In genomic region chr5:170811719-170812118, GRCh38 we compare ENCODE assay signal across 32 cellular contexts. TPM values are rescaled to one million over a fixed set of nuclear protein-coding genes. Genes with fewer than 3 reads are reported as not detected.
"Had no signal": no experiment of that assay in that cellular context is flagged by ENCODE, and none has a peak within 500 bp of the region (broad histone marks: within the 10 kb centered on the region; RNA-seq: fewer than 3 reads in every experiment).

No MANE protein-coding gene starts in this region.

- H3K4me2 ChIP-seq: neural progenitor cell, smooth muscle cell had no signal

- H3K27ac ChIP-seq: neural progenitor cell, ovary, parathyroid adenoma, psoas muscle, skin epidermis, spleen, suprapubic skin, testis, tibial artery, transverse colon, upper lobe of right lung, uterus had no signal

- H3K27ac Mint-ChIP-seq: natural killer cell; nephron; neural progenitor cell; progenitor cell of endocrine pancreas; stimulated activated memory B cell treated with anti-CD40 and anti-IgM and Interleukin-4, amounts not matched to agents 10 μg/mL and 1 μg/mL and 100 μg/mL, for 72 hours; stimulated activated naive CD8-positive, alpha-beta T cell treated with anti-CD3 and anti-CD28 coated beads, Interleukin-15, amount 100 ng/mL, for 72 hours; type B pancreatic cell had no signal

- H3K79me2 ChIP-seq: parathyroid adenoma had no signal

- ATAC-seq: natural killer cell; psoas muscle; right cardiac atrium; sciatic nerve; stimulated activated memory B cell treated with anti-CD40 and anti-IgM and Interleukin-4, amounts not matched to agents 10 μg/mL and 1 μg/mL and 100 μg/mL, for 72 hours; stimulated activated naive CD8-positive, alpha-beta T cell treated with anti-CD3 and anti-CD28 coated beads, Interleukin-15, amount 100 ng/mL, for 72 hours; stimulated activated naive CD8-positive, alpha-beta T cell treated with anti-CD3 and anti-CD28 coated beads, Interleukin-15, Interleukin-2, amounts not matched to agents 100 U/mL and 50 U/mL, for 24 hours; upper lobe of right lung had no signal

- H3K36me3 Mint-ChIP-seq: natural killer cell; neural progenitor cell; stimulated activated memory B cell treated with anti-CD40 and anti-IgM and Interleukin-4, amounts not matched to agents 10 μg/mL and 1 μg/mL and 100 μg/mL, for 72 hours; type B pancreatic cell had no signal

- H3K36me3 ChIP-seq: neural progenitor cell, ovary, spleen, suprapubic skin, tibial artery, transverse colon, upper lobe of right lung, uterus had no signal

- H3K9me3 ChIP-seq: ovary, psoas muscle, spleen, suprapubic skin, testis, tibial artery, transverse colon, upper lobe of right lung, uterus had no signal

- H3K4me1 ChIP-seq: neural progenitor cell, parathyroid adenoma, psoas muscle, spleen, suprapubic skin, testis, tibial artery, transverse colon, upper lobe of right lung, uterus had no signal

- H3K4me1 Mint-ChIP-seq: natural killer cell; nephron; neural progenitor cell; stimulated activated memory B cell treated with anti-CD40 and anti-IgM and Interleukin-4, amounts not matched to agents 10 μg/mL and 1 μg/mL and 100 μg/mL, for 72 hours; stimulated activated naive CD8-positive, alpha-beta T cell treated with anti-CD3 and anti-CD28 coated beads, Interleukin-15, amount 100 ng/mL, for 72 hours had no signal

- H2AFZ ChIP-seq: neural progenitor cell, parathyroid adenoma had no signal

- H3K4me3 Mint-ChIP-seq: natural killer cell; nephron; neural progenitor cell; stimulated activated memory B cell treated with anti-CD40 and anti-IgM and Interleukin-4, amounts not matched to agents 10 μg/mL and 1 μg/mL and 100 μg/mL, for 72 hours; stimulated activated naive CD8-positive, alpha-beta T cell treated with anti-CD3 and anti-CD28 coated beads, Interleukin-15, amount 100 ng/mL, for 72 hours; type B pancreatic cell had no signal

- H3K27me3 ChIP-seq: neural progenitor cell, ovary, testis, tibial artery, transverse colon, upper lobe of right lung, uterus had no signal

- DNase-seq: natural killer cell; occipital lobe; ovary; posterior cingulate gyrus; psoas muscle; right cardiac atrium; spleen; stimulated activated CD4-positive, alpha-beta T cell treated with anti-CD3 and anti-CD28 coated beads, Interleukin-12 subunit alpha, Interleukin-12 subunit beta, amount 100 ng/mL, for 4 hours; stimulated activated CD4-positive, alpha-beta T cell treated with anti-CD3 and anti-CD28 coated beads, Interleukin-1b, Interleukin-23, amount 100 ng/mL, for 48 hours; stimulated activated CD4-positive, alpha-beta T cell treated with anti-CD3 and anti-CD28 coated beads, Interleukin-4, amount 100 ng/mL, for 1 hour; stimulated activated CD4-positive, alpha-beta T cell treated with anti-CD3 and anti-CD28 coated beads, Interleukin-4, amount 100 ng/mL, for 4 hours; stimulated activated CD8-positive, alpha-beta memory T cell treated with anti-CD3 and anti-CD28 coated beads, Interleukin-4, amount 100 ng/mL, for 48 hours; stimulated activated naive CD4-positive, alpha-beta T cell; stimulated activated naive CD8-positive, alpha-beta T cell treated with anti-CD3 and anti-CD28 coated beads, Interleukin-15, amount 100 ng/mL, for 72 hours; stimulated activated naive CD8-positive, alpha-beta T cell treated with anti-CD3 and anti-CD28 coated beads, Interleukin-15, Interleukin-2, amounts not matched to agents 100 U/mL and 50 U/mL, for 24 hours; substantia nigra; testis; tibial artery; transverse colon; upper lobe of right lung; uterus had no signal

- H3K9ac ChIP-seq: neural progenitor cell, parathyroid adenoma had no signal

- H3K9me3 Mint-ChIP-seq: natural killer cell; nephron; stimulated activated memory B cell treated with anti-CD40 and anti-IgM and Interleukin-4, amounts not matched to agents 10 μg/mL and 1 μg/mL and 100 μg/mL, for 72 hours; stimulated activated naive CD8-positive, alpha-beta T cell treated with anti-CD3 and anti-CD28 coated beads, Interleukin-15, amount 100 ng/mL, for 72 hours; type B pancreatic cell had no signal

- H3K4me3 ChIP-seq: neural progenitor cell, ovary, psoas muscle, skin epidermis, smooth muscle cell, spleen, suprapubic skin, testis, tibial artery, transverse colon, upper lobe of right lung, uterus had no signal

RNA-seq across cellular contexts. Expression of gene GABRP, which starts 28.2 kb away (rescaled TPM):
- total RNA-seq: natural killer cell, occipital lobe, psoas muscle, right cardiac atrium, testis, upper lobe of right lung had no signal
- polyA plus RNA-seq: neural cell had no signal
